ENCODE assay signal across 32 cellular contexts in the genomic region with DNA sequence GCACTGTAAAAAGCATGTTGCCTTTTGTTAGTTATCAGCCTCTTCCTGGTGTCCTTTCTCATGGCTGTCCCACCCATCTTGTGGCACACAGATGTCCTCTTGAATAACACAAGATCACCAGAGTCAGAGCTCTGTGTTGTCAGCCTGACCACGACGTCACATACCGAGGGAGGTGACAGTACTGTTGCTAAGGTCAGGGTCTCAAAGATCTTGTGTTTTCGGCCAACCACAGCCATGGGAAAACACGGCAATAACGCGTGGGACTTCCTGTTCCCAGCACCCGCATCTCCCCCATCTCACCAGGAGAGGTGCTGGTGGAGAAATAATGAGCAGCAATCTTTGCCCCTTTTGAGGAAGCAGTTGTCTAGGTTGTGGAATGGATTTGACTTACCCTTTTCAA. TPM values are rescaled to one million over a fixed set of nuclear protein-coding genes. Genes with fewer than 3 reads are reported as not detected.
DNase-seq lines count a peak whose midpoint lies in the region; ATAC-seq and TF ChIP-seq lines count a peak whose summit lies in the region.
"Had no signal": no experiment of that assay in that cellular context is flagged by ENCODE, and none has a peak within 500 bp of the region (broad histone marks: within the 10 kb centered on the region; RNA-seq: fewer than 3 reads in every experiment).

No MANE protein-coding gene starts in this region.

- H3K27ac Mint-ChIP-seq in glutamatergic neuron (ENCODE audit: unreplicated experiment) = peak overlapping the region; percentile 64
- no peak overlapping the region for H3K27ac Mint-ChIP-seq in activated CD8-positive, alpha-beta T cell treated with anti-CD3 and anti-CD28 coated beads for 36 hours
- H3K27ac Mint-ChIP-seq: activated naive CD4-positive, alpha-beta T cell treated with anti-CD3 and anti-CD28 coated beads, Interleukin-2, amount 10 ng/mL, durations not matched to agents 7 days and 5 days; CD8-positive, alpha-beta memory T cell; nephron progenitor cell; T-helper 1 cell treated with Interleukin-12 subunit alpha and Interleukin-12 subunit beta and Interleukin-4 antibody, amounts not matched to agents 30 μg/mL and 1 μg/mL, for 36 hours had no signal

- CTCF ChIA-PET in activated CD8-positive, alpha-beta T cell treated with anti-CD3 and anti-CD28 coated beads for 36 hours (lab: Charles Lee) = no interaction called here

- H3K4me1 ChIP-seq in upper lobe of right lung = no peaks in the 10 kb centered on the region
- H3K4me1 ChIP-seq: SJSA1, tibial artery had no signal

- no peak for TF ChIP-seq POLR2A in NB4 (IDR thresholded peaks at IDR 0.05; ENCODE audit: extremely low read depth, insufficient read length)

- TF ChIP-seq CTCF in NB4 (IDR thresholded peaks at IDR 0.05; ENCODE audit: low read depth, low read length) (peak; percentile 26), glutamatergic neuron (IDR thresholded peaks at IDR 0.05; ENCODE audit: partially characterized antibody, unreplicated experiment) (no peak), upper lobe of right lung (IDR thresholded peaks at IDR 0.05) (no peak)
- TF ChIP-seq CTCF in activated CD8-positive, alpha-beta T cell treated with anti-CD3 and anti-CD28 coated beads for 36 hours (IDR thresholded peaks at IDR 0.05) = no peak

- POLR2A ChIA-PET in activated CD8-positive, alpha-beta T cell treated with anti-CD3 and anti-CD28 coated beads for 36 hours (lab: Charles Lee) = no interaction called here

- no peaks in the 10 kb centered on the region for H3K36me3 ChIP-seq in upper lobe of right lung
- H3K36me3 ChIP-seq: SJSA1, stomach, tibial artery had no signal

- no peak overlapping the region for H3K27ac ChIP-seq in upper lobe of right lung
- H3K27ac ChIP-seq: SJSA1, stomach, tibial artery had no signal

- peaks cover 4% of the 10 kb centered on the region for H3K4me1 Mint-ChIP-seq in glutamatergic neuron (ENCODE audit: low read depth, unreplicated experiment)
- H3K4me1 Mint-ChIP-seq in activated CD8-positive, alpha-beta T cell treated with anti-CD3 and anti-CD28 coated beads for 36 hours (ENCODE audit: low read depth) = no peaks in the 10 kb centered on the region
- H3K4me1 Mint-ChIP-seq: activated naive CD4-positive, alpha-beta T cell treated with anti-CD3 and anti-CD28 coated beads, Interleukin-2, amount 10 ng/mL, durations not matched to agents 7 days and 5 days; CD8-positive, alpha-beta memory T cell had no signal

- no peaks in the 10 kb centered on the region for H3K27me3 Mint-ChIP-seq in glutamatergic neuron (ENCODE audit: unreplicated experiment)
- H3K27me3 Mint-ChIP-seq in activated CD8-positive, alpha-beta T cell treated with anti-CD3 and anti-CD28 coated beads for 36 hours = no peaks in the 10 kb centered on the region

- H3K4me3 Mint-ChIP-seq in glutamatergic neuron (ENCODE audit: unreplicated experiment) = no peak overlapping the region
- no peak overlapping the region for H3K4me3 Mint-ChIP-seq in activated CD8-positive, alpha-beta T cell treated with anti-CD3 and anti-CD28 coated beads for 36 hours
- H3K4me3 Mint-ChIP-seq: activated naive CD4-positive, alpha-beta T cell treated with anti-CD3 and anti-CD28 coated beads, Interleukin-2, amount 10 ng/mL, durations not matched to agents 7 days and 5 days; CD8-positive, alpha-beta memory T cell; nephron progenitor cell; T-helper 1 cell treated with Interleukin-12 subunit alpha and Interleukin-12 subunit beta and Interleukin-4 antibody, amounts not matched to agents 30 μg/mL and 1 μg/mL, for 36 hours had no signal

- no peak overlapping the region for H3K4me3 ChIP-seq in NB4 (ENCODE audit: low read depth, low read length)
- H3K4me3 ChIP-seq in upper lobe of right lung = no peak overlapping the region
- H3K4me3 ChIP-seq: SJSA1, stomach, tibial artery had no signal

- H3K36me3 Mint-ChIP-seq in glutamatergic neuron (ENCODE audit: unreplicated experiment) = no peaks in the 10 kb centered on the region
- no peaks in the 10 kb centered on the region for H3K36me3 Mint-ChIP-seq in activated CD8-positive, alpha-beta T cell treated with anti-CD3 and anti-CD28 coated beads for 36 hours (ENCODE audit: low read depth)
- H3K36me3 Mint-ChIP-seq: activated naive CD4-positive, alpha-beta T cell treated with anti-CD3 and anti-CD28 coated beads, Interleukin-2, amount 10 ng/mL, durations not matched to agents 7 days and 5 days had no signal

- no peaks in the 10 kb centered on the region for H3K9me3 Mint-ChIP-seq in glutamatergic neuron (ENCODE audit: unreplicated experiment)
- no peaks in the 10 kb centered on the region for H3K9me3 Mint-ChIP-seq in activated CD8-positive, alpha-beta T cell treated with anti-CD3 and anti-CD28 coated beads for 36 hours
- H3K9me3 Mint-ChIP-seq: activated naive CD4-positive, alpha-beta T cell treated with anti-CD3 and anti-CD28 coated beads, Interleukin-2, amount 10 ng/mL, durations not matched to agents 7 days and 5 days; nephron progenitor cell; T-helper 1 cell treated with Interleukin-12 subunit alpha and Interleukin-12 subunit beta and Interleukin-4 antibody, amounts not matched to agents 30 μg/mL and 1 μg/mL, for 36 hours had no signal

- intact Hi-C loops in upper lobe of right lung (cut with DNase I) = no loop called here
- intact Hi-C loops in activated CD8-positive, alpha-beta T cell treated with anti-CD3 and anti-CD28 coated beads for 36 hours (cut with micrococcal nuclease) = no loop called here

- H3K9me3 ChIP-seq in upper lobe of right lung = no peaks in the 10 kb centered on the region
- H3K9me3 ChIP-seq: SJSA1, stomach, tibial artery had no signal

- DNase-seq in NOMO-1 treated with DMSO at 0.1 percent for 48 hours (lab: John Stamatoyannopoulos, UW; ENCODE audit: unreplicated experiment) (peak; percentile 14), NOMO-1 treated with dmso at 0.1 percent for 144 hours (lab: John Stamatoyannopoulos, UW; ENCODE audit: unreplicated experiment) (no peak), NB4 (ENCODE audit: low read depth) (peak; percentile 63), glutamatergic neuron (no peak), upper lobe of right lung (no peak), H4 (ENCODE audit: low spot score) (no peak)
- no peak for DNase-seq in activated CD8-positive, alpha-beta T cell treated with anti-CD3 and anti-CD28 coated beads for 36 hours
- DNase-seq: activated CD4-positive, alpha-beta T cell treated with anti-CD3 and anti-CD28 coated beads for 4 hours; activated naive CD4-positive, alpha-beta T cell treated with anti-CD3 and anti-CD28 coated beads, Interleukin-2, amount 10 ng/mL, durations not matched to agents 7 days and 5 days; activated T-cell treated with anti-CD3 and anti-CD28 coated beads, Interleukin-2, amount 50 U/mL, for 48 hours; amygdala; CD8-positive, alpha-beta memory T cell; DMS79 treated with DMSO at 0.1 percent for 48 hours; effector CD8-positive, alpha-beta T cell; foreskin fibroblast; H7; hippocampal formation; islet precursor cell; NCI-H146; nephron progenitor cell; stimulated activated CD4-positive, alpha-beta T cell treated with anti-CD3 and anti-CD28 coated beads, Interleukin-15, amount 100 ng/mL, for 24 hours; stomach; tibial artery had no signal

- ATAC-seq in upper lobe of right lung = peak; percentile 45
- ATAC-seq in HG03457 (IDR thresholded peaks at IDR 0.05; ENCODE audit: unreplicated experiment) = no peak
- no peak for ATAC-seq in activated CD8-positive, alpha-beta T cell treated with anti-CD3 and anti-CD28 coated beads for 36 hours

- H3K27me3 ChIP-seq in upper lobe of right lung = no peaks in the 10 kb centered on the region
- H3K27me3 ChIP-seq: SJSA1, stomach, tibial artery had no signal

RNA-seq across cellular contexts. Expression of a gene that starts 40.4 kb away (rescaled TPM):
- total RNA-seq in glutamatergic neuron (ENCODE audit: unreplicated experiment) = not detected
- not detected for total RNA-seq in upper lobe of right lung
- not detected for total RNA-seq in activated CD8-positive, alpha-beta T cell treated with anti-CD3 and anti-CD28 coated beads for 36 hours
- not detected in 2 replicates for total RNA-seq in H4 (2014; rRNA removed; shearing (Covaris generic))
- total RNA-seq: A172; bronchial epithelial cell; CD8-positive, alpha-beta memory T cell; H7; liver; M059J; mononuclear cell; NCI-H460; SJSA1; stomach had no signal

Comparison
In these comparisons a context has a peak if more than half of its experiments do, and no peak if none do; other contexts are left out.
1. DNase-seq: peak in NOMO-1 treated with DMSO at 0.1 percent for 48 hours (single experiment) and NB4 (single experiment); none in NOMO-1 treated with dmso at 0.1 percent for 144 hours (single experiment), glutamatergic neuron (single experiment), upper lobe of right lung (single experiment), activated CD8-positive, alpha-beta T cell treated with anti-CD3 and anti-CD28 coated beads for 36 hours (single experiment) and H4 (single experiment).